ENCODE assay signal across 34 cellular contexts in genomic region chr16:2076072-2076865, GRCh38. TPM values are rescaled to one million over a fixed set of nuclear protein-coding genes. Genes with fewer than 3 reads are reported as not detected.
"Had no signal": no experiment of that assay in that cellular context is flagged by ENCODE, and none has a peak within 500 bp of the region (broad histone marks: within the 10 kb centered on the region; RNA-seq: fewer than 3 reads in every experiment).

No MANE protein-coding gene starts in this region.

- FAIRE-seq: endometrium, endothelial cell of umbilical vein had no signal

- H3K9me3 ChIP-seq: ascending aorta, breast epithelium, colonic mucosa, esophagus squamous epithelium, gastroesophageal sphincter had no signal

- ATAC-seq: activated CD4-positive, CD25-positive, alpha-beta regulatory T cell treated with anti-CD3 and anti-CD28 coated beads, Interleukin-2, amount 50 U/mL, for 24 hours; activated CD8-positive, alpha-beta T cell treated with anti-CD3 and anti-CD28 coated beads for 36 hours; activated naive CD8-positive, alpha-beta T cell treated with anti-CD3 and anti-CD28 coated beads, Interleukin-2, amount 50 U/mL, for 24 hours; gastroesophageal sphincter; T-helper 17 cell had no signal

- H3K27ac Mint-ChIP-seq: activated B cell treated with CpG ODN at 0.5 μM for 24 hours; activated CD8-positive, alpha-beta T cell treated with anti-CD3 and anti-CD28 coated beads for 36 hours; activated naive CD4-positive, alpha-beta T cell treated with anti-CD3 and anti-CD28 coated beads for 36 hours; activated naive CD4-positive, alpha-beta T cell treated with anti-CD3 and anti-CD28 coated beads, Interleukin-2, amount 50 U/mL, for 24 hours; activated naive CD8-positive, alpha-beta T cell treated with anti-CD3 and anti-CD28 coated beads for 36 hours; activated naive CD8-positive, alpha-beta T cell treated with anti-CD3 and anti-CD28 coated beads, Interleukin-2, amount 50 U/mL, for 24 hours; activated T-helper 1 cell treated with anti-CD3 and anti-CD28 coated beads, Interleukin-12 subunit alpha, Interleukin-12 subunit beta, Interleukin-2, Interleukin-4 antibody, amounts not matched to agents 30 ng/mL and 10 ng/mL and 1 ng/mL, durations not matched to agents 14 hours and 24 hours and 36 hours; activated T-helper 2 cell treated with anti-CD3 and anti-CD28 coated beads, Interferon-gamma antibody, Interleukin-2, Interleukin-4, amounts not matched to agents 10 μg/mL and 5 μg/mL and 100 μg/mL, durations not matched to agents 14 hours and 24 hours and 36 hours; brain; T-helper 17 cell; T-helper 2 cell treated with Interferon-gamma antibody and Interleukin-4, amounts not matched to agents 5 μg/mL and 100 μg/mL, for 36 hours had no signal

- H3K4me3 Mint-ChIP-seq: activated B cell treated with CpG ODN at 0.5 μM for 24 hours; activated CD8-positive, alpha-beta T cell treated with anti-CD3 and anti-CD28 coated beads for 36 hours; activated naive CD4-positive, alpha-beta T cell treated with anti-CD3 and anti-CD28 coated beads for 36 hours; activated naive CD4-positive, alpha-beta T cell treated with anti-CD3 and anti-CD28 coated beads, Interleukin-2, amount 50 U/mL, for 24 hours; activated naive CD8-positive, alpha-beta T cell treated with anti-CD3 and anti-CD28 coated beads for 36 hours; activated naive CD8-positive, alpha-beta T cell treated with anti-CD3 and anti-CD28 coated beads, Interleukin-2, amount 50 U/mL, for 24 hours; activated T-helper 1 cell treated with anti-CD3 and anti-CD28 coated beads, Interleukin-12 subunit alpha, Interleukin-12 subunit beta, Interleukin-2, Interleukin-4 antibody, amounts not matched to agents 30 ng/mL and 10 ng/mL and 1 ng/mL, durations not matched to agents 14 hours and 24 hours and 36 hours; brain; T-helper 17 cell; T-helper 2 cell treated with Interferon-gamma antibody and Interleukin-4, amounts not matched to agents 5 μg/mL and 100 μg/mL, for 36 hours had no signal

- DNase-seq: activated B cell treated with CpG ODN at 0.5 μM for 24 hours; activated CD4-positive, alpha-beta T cell treated with anti-CD3 and anti-CD28 coated beads for 48 hours; activated CD4-positive, alpha-beta T cell treated with anti-CD3 and anti-CD28 coated beads, Interleukin-2, amount 50 U/mL, for 1 hour; activated CD4-positive, alpha-beta T cell treated with anti-CD3 and anti-CD28 coated beads, Interleukin-2, amount 50 U/mL, for 48 hours; activated CD8-positive, alpha-beta memory T cell treated with anti-CD3 and anti-CD28 coated beads for 24 hours; activated CD8-positive, alpha-beta T cell treated with anti-CD3 and anti-CD28 coated beads for 36 hours; activated effector memory CD4-positive, alpha-beta T cell treated with anti-CD3 and anti-CD28 coated beads, Interleukin-2, amount 50 U/mL, for 16 hours; activated naive CD4-positive, alpha-beta T cell treated with anti-CD3 and anti-CD28 coated beads for 36 hours; activated naive CD8-positive, alpha-beta T cell treated with anti-CD3 and anti-CD28 coated beads for 36 hours; activated naive CD8-positive, alpha-beta T cell treated with anti-CD3 and anti-CD28 coated beads, Interleukin-2, amount 50 U/mL, for 24 hours; activated T-cell treated with anti-CD3 and anti-CD28 coated beads, Interleukin-2, amount 50 U/mL, for 48 hours; central memory CD4-positive, alpha-beta T cell; cerebellar nuclear complex; colonic mucosa; effector CD8-positive, alpha-beta T cell; esophagus squamous epithelium; foreskin melanocyte; T-helper 1 cell; T-helper 17 cell; T1000; WERI-Rb-1 had no signal

- H3K4me3 ChIP-seq: ascending aorta, breast epithelium, cardiac muscle cell, colonic mucosa, esophagus squamous epithelium, gastroesophageal sphincter had no signal

- H3K36me3 ChIP-seq: breast epithelium, colonic mucosa had no signal

- H3K4me1 Mint-ChIP-seq: activated B cell treated with CpG ODN at 0.5 μM for 24 hours; activated naive CD4-positive, alpha-beta T cell treated with anti-CD3 and anti-CD28 coated beads, Interleukin-2, amount 50 U/mL, for 24 hours; activated naive CD8-positive, alpha-beta T cell treated with anti-CD3 and anti-CD28 coated beads for 36 hours; activated naive CD8-positive, alpha-beta T cell treated with anti-CD3 and anti-CD28 coated beads, Interleukin-2, amount 50 U/mL, for 24 hours; brain had no signal

- H3K4me1 ChIP-seq: ascending aorta, colonic mucosa had no signal

- H3K27me3 ChIP-seq: ascending aorta, breast epithelium, cardiac muscle cell, colonic mucosa, esophagus squamous epithelium, gastroesophageal sphincter had no signal

- H3K36me3 Mint-ChIP-seq: activated naive CD8-positive, alpha-beta T cell treated with anti-CD3 and anti-CD28 coated beads for 36 hours had no signal

- H3K27ac ChIP-seq: ascending aorta, breast epithelium, cardiac muscle cell, colonic mucosa, epithelial cell of prostate, esophagus squamous epithelium, gastroesophageal sphincter, WERI-Rb-1 had no signal

- H3K9me3 Mint-ChIP-seq: activated B cell treated with CpG ODN at 0.5 μM for 24 hours; activated CD8-positive, alpha-beta T cell treated with anti-CD3 and anti-CD28 coated beads for 36 hours; activated naive CD4-positive, alpha-beta T cell treated with anti-CD3 and anti-CD28 coated beads for 36 hours; activated naive CD4-positive, alpha-beta T cell treated with anti-CD3 and anti-CD28 coated beads, Interleukin-2, amount 50 U/mL, for 24 hours; activated naive CD8-positive, alpha-beta T cell treated with anti-CD3 and anti-CD28 coated beads for 36 hours; activated naive CD8-positive, alpha-beta T cell treated with anti-CD3 and anti-CD28 coated beads, Interleukin-2, amount 50 U/mL, for 24 hours; activated T-helper 1 cell treated with anti-CD3 and anti-CD28 coated beads, Interleukin-12 subunit alpha, Interleukin-12 subunit beta, Interleukin-2, Interleukin-4 antibody, amounts not matched to agents 30 ng/mL and 10 ng/mL and 1 ng/mL, durations not matched to agents 14 hours and 24 hours and 36 hours; activated T-helper 2 cell treated with anti-CD3 and anti-CD28 coated beads, Interferon-gamma antibody, Interleukin-2, Interleukin-4, amounts not matched to agents 10 μg/mL and 5 μg/mL and 100 μg/mL, durations not matched to agents 14 hours and 24 hours and 36 hours; brain; T-helper 2 cell treated with Interferon-gamma antibody and Interleukin-4, amounts not matched to agents 5 μg/mL and 100 μg/mL, for 36 hours had no signal

- H3K27me3 Mint-ChIP-seq: activated B cell treated with CpG ODN at 0.5 μM for 24 hours; activated CD8-positive, alpha-beta T cell treated with anti-CD3 and anti-CD28 coated beads for 36 hours; activated naive CD4-positive, alpha-beta T cell treated with anti-CD3 and anti-CD28 coated beads, Interleukin-2, amount 50 U/mL, for 24 hours; activated naive CD8-positive, alpha-beta T cell treated with anti-CD3 and anti-CD28 coated beads for 36 hours; activated naive CD8-positive, alpha-beta T cell treated with anti-CD3 and anti-CD28 coated beads, Interleukin-2, amount 50 U/mL, for 24 hours; brain; T-helper 17 cell had no signal

RNA-seq across cellular contexts. Expression of gene NPW, which starts 56.7 kb away (rescaled TPM):
- total RNA-seq: ascending aorta, breast epithelium, gastroesophageal sphincter had no signal
